Comparison of ENCODE assay signal across 8 cellular contexts in genomic region chr9:132877818-132878694, GRCh38. TPM values are rescaled to one million over a fixed set of nuclear protein-coding genes. Genes with fewer than 3 reads are reported as not detected.
DNase-seq lines count a peak whose midpoint lies in the region; ATAC-seq and TF ChIP-seq lines count a peak whose summit lies in the region.

Gene AK8, minus strand, starts transcription at chr9:132878284. Its CDS starts 29 bp downstream, at chr9:132878255.

- H3K4me1 Mint-ChIP-seq in activated CD4-positive, alpha-beta T cell treated with anti-CD3 and anti-CD28 coated beads for 36 hours, result peaks cover 21% of the 10 kb centered on the region

- CTCF ChIA-PET in activated CD4-positive, alpha-beta T cell treated with anti-CD3 and anti-CD28 coated beads for 36 hours (lab: Charles Lee), result interaction anchor here (0.7 to 1.3 kb wide), 3 partner anchors 24 to 27 kb away, joined by 3 to 9 read pairs (median 3); no protein-coding TSS in a partner anchor

- DNase-seq in GDM1 (lab: John Stamatoyannopoulos, UW) (peak; percentile 62), HCEC 1CT (peak; percentile 59), NCI-H2107 treated with DMSO at 0.1 percent for 48 hours (lab: John Stamatoyannopoulos, UW; ENCODE audit: unreplicated experiment) (peak; percentile 4), choroid plexus epithelial cell (ENCODE audit: low read depth) (peak; percentile 72), kidney glomerular epithelial cell (lab: John Stamatoyannopoulos, UW) (peak; percentile 56)
- peak; percentile 86 for DNase-seq in activated CD4-positive, alpha-beta T cell treated with anti-CD3 and anti-CD28 coated beads for 36 hours
- peak; percentile 81 for DNase-seq in stimulated activated CD4-positive, alpha-beta T cell treated with anti-CD3 and anti-CD28 coated beads, Interleukin-15, amount 100 ng/mL, for 24 hours

- no peaks in the 10 kb centered on the region for H3K36me3 Mint-ChIP-seq in activated CD4-positive, alpha-beta T cell treated with anti-CD3 and anti-CD28 coated beads for 36 hours (ENCODE audit: low read depth)

- H3K27ac Mint-ChIP-seq in activated CD4-positive, alpha-beta T cell treated with anti-CD3 and anti-CD28 coated beads for 36 hours, result peak within 1 kb of the TSS; percentile 13

- peak within 1 kb of the TSS; percentile 73 for H3K4me3 Mint-ChIP-seq in activated CD4-positive, alpha-beta T cell treated with anti-CD3 and anti-CD28 coated beads for 36 hours

- POLR2A ChIA-PET in activated CD4-positive, alpha-beta T cell treated with anti-CD3 and anti-CD28 coated beads for 36 hours (lab: Charles Lee), result no interaction called here

- no peaks in the 10 kb centered on the region for H3K9me3 Mint-ChIP-seq in activated CD4-positive, alpha-beta T cell treated with anti-CD3 and anti-CD28 coated beads for 36 hours (ENCODE audit: low read depth)

- no peaks in the 10 kb centered on the region for H3K27me3 Mint-ChIP-seq in activated CD4-positive, alpha-beta T cell treated with anti-CD3 and anti-CD28 coated beads for 36 hours

- peak; percentile 76 for ATAC-seq in activated CD4-positive, alpha-beta T cell treated with anti-CD3 and anti-CD28 coated beads for 36 hours
- no peak for ATAC-seq in GM18870 (IDR thresholded peaks at IDR 0.05; ENCODE audit: unreplicated experiment)

- intact Hi-C loops in activated CD4-positive, alpha-beta T cell treated with anti-CD3 and anti-CD28 coated beads for 36 hours (cut with DNase I, micrococcal nuclease), result loop anchor here in 1 of 2 experiments (1.0 to 10.0 kb wide), 8 partner anchors 24 to 799 kb away; partner anchors contain the start of genes GTF3C4, MED27, STKLD1 and SURF4

- TF ChIP-seq CTCF in choroid plexus epithelial cell (conservative IDR thresholded peaks at IDR 0.05; ENCODE audit: low read depth, low read length), result no peak

- peak within 1 kb of the TSS; percentile 75 for H3K4me3 ChIP-seq in choroid plexus epithelial cell (ENCODE audit: low read depth, low read length)

RNA-seq across cellular contexts. Expression of gene AK8, which starts in this region (rescaled TPM):
- under 1 TPM in 1 of 2 experiments, not detected in 1; 0.21 TPM for total RNA-seq in activated CD4-positive, alpha-beta T cell treated with anti-CD3 and anti-CD28 coated beads for 36 hours

Comparison
In these comparisons a context has a peak if more than half of its experiments do, and no peak if none do; other contexts are left out.
1. Peak in DNase-seq and ATAC-seq in activated CD4-positive, alpha-beta T cell treated with anti-CD3 and anti-CD28 coated beads for 36 hours; RNA of the gene not detected or under 1 TPM.
2. DNase-seq: peak in every context shown above with its lines; median percentile 86 in activated CD4-positive, alpha-beta T cell treated with anti-CD3 and anti-CD28 coated beads for 36 hours; 81 in stimulated activated CD4-positive, alpha-beta T cell treated with anti-CD3 and anti-CD28 coated beads, Interleukin-15, amount 100 ng/mL, for 24 hours; 72 in choroid plexus epithelial cell; 62 in GDM1; 59 in HCEC 1CT; 56 in kidney glomerular epithelial cell; 4 in NCI-H2107 treated with DMSO at 0.1 percent for 48 hours.